13 cellular contexts compared by ENCODE assay signal in the genomic region with DNA sequence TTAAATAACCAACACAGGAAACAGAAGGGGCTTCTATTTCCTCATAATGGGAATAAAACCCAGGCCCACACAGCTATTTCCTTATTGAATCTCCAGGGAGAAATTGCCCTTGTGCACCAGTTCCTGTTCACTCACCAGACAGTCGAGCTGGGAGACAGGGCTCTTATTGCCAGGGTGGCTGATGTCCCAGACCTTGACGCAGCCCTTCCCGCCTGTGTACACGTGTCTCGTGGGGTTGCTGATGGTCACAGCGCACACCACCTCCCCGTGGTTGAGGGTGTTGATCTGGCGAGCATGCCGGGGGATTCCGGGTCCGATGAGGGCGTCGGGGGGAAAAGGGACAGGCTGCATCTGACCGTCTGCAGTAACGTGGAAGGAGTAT.
A peak's percentile ranks its signal among the peaks of the same experiment; 100 is the strongest.
DNase-seq lines count a peak whose midpoint lies in the region; ATAC-seq and TF ChIP-seq lines count a peak whose summit lies in the region.
"Had no signal": no experiment of that assay in that cellular context is flagged by ENCODE, and none has a peak within 500 bp of the region (broad histone marks: within the 10 kb centered on the region; RNA-seq: fewer than 3 reads in every experiment).

No MANE protein-coding gene starts in this region.

- H3K4me3 Mint-ChIP-seq in H9 (no peak overlapping the region), endodermal cell (no peak overlapping the region)
- no peak overlapping the region for H3K4me3 Mint-ChIP-seq in naive thymus-derived CD4-positive, alpha-beta T cell

- peaks cover 9% of the 10 kb centered on the region for H3K27me3 Mint-ChIP-seq in H9 (ENCODE audit: low read depth)
- no peaks in the 10 kb centered on the region for H3K27me3 Mint-ChIP-seq in endodermal cell (ENCODE audit: insufficient read depth)
- H3K27me3 Mint-ChIP-seq in naive thymus-derived CD4-positive, alpha-beta T cell, result peaks cover 0 to 16% (median 4%) of the 10 kb centered on the region in 5 donors

- DNase-seq in H9 (no peak), endodermal cell (no peak), medulla oblongata (ENCODE audit: extremely low spot score) (peak; percentile 61), NCI-H1092 (lab: John Stamatoyannopoulos, UW) (no peak)
- no peak for DNase-seq in naive thymus-derived CD4-positive, alpha-beta T cell
- DNase-seq: kidney glomerular epithelial cell, NCI-H82, occipital lobe, SJCRH30, WERI-Rb-1 had no signal

- no peak overlapping the region for H3K27ac ChIP-seq in H9 (ENCODE audit: insufficient read length, low read depth, low read length)
- H3K27ac ChIP-seq in endodermal cell (ENCODE audit: low read depth, low read length), result no peak overlapping the region
- peak overlapping the region; percentile 46 for H3K27ac ChIP-seq in subcutaneous abdominal adipose tissue (ENCODE audit: low read depth, low read length)
- no peak overlapping the region for H3K27ac ChIP-seq in naive thymus-derived CD4-positive, alpha-beta T cell (ENCODE audit: low read depth, low read length)
- H3K27ac ChIP-seq: SJCRH30 had no signal

- H3K14ac ChIP-seq in H9 (ENCODE audit: insufficient read depth, low read length), result 0 out of 2 replicates have a peak overlapping the region, but pooled peaks have one; percentile 52

- H3K9me3 Mint-ChIP-seq in H9, result 0 out of 5 replicates have a peak, but pooled peaks cover 0 to 4% of the 10 kb centered on the region in 2 experiments
- H3K9me3 Mint-ChIP-seq in endodermal cell, result no peaks in the 10 kb centered on the region
- peaks cover 0 to 2% (median 0%) of the 10 kb centered on the region in 11 donors for H3K9me3 Mint-ChIP-seq in naive thymus-derived CD4-positive, alpha-beta T cell

- intact Hi-C loops in naive thymus-derived CD4-positive, alpha-beta T cell (cut with micrococcal nuclease), result no loop called here

- H3K4me1 ChIP-seq in H9 (ENCODE audit: insufficient read depth, low read length) (peaks cover 24% of the 10 kb centered on the region), endodermal cell (ENCODE audit: control insufficient read depth, insufficient read depth, low read length) (peaks cover 32% of the 10 kb centered on the region), subcutaneous abdominal adipose tissue (ENCODE audit: control insufficient read depth in 5 of 5, insufficient read depth in 5 of 5, low read length in 5 of 5) (peaks cover 3 to 42% (median 26%) of the 10 kb centered on the region in 5 donors)
- H3K4me1 ChIP-seq in naive thymus-derived CD4-positive, alpha-beta T cell (ENCODE audit: control insufficient read depth in 2 of 2, insufficient read depth in 2 of 2, low read length in 2 of 2), result no peaks in the 10 kb centered on the region

- H3K27me3 ChIP-seq in H9 (ENCODE audit: insufficient read depth, low read length) (no peaks in the 10 kb centered on the region), endodermal cell (ENCODE audit: control insufficient read depth, insufficient read depth, low read length, poor library complexity, severe bottlenecking) (no peaks in the 10 kb centered on the region), subcutaneous abdominal adipose tissue (ENCODE audit: control insufficient read depth in 5 of 5, insufficient read depth in 4 of 5, low read length in 5 of 5) (no peaks in the 10 kb centered on the region)
- H3K27me3 ChIP-seq in naive thymus-derived CD4-positive, alpha-beta T cell (ENCODE audit: control insufficient read depth in 2 of 2, insufficient read depth in 2 of 2, low read length in 2 of 2), result no peaks in the 10 kb centered on the region
- H3K27me3 ChIP-seq: SJCRH30 had no signal

- H3K18ac ChIP-seq in H9 (ENCODE audit: insufficient read length, low read depth, low read length), result no peak overlapping the region

- H4K91ac ChIP-seq in H9 (ENCODE audit: insufficient read length, low read depth, low read length), result no peak overlapping the region

- H3K9ac ChIP-seq in H9 (ENCODE audit: extremely low read depth, insufficient read length, low read length) (no peak overlapping the region), endodermal cell (ENCODE audit: extremely low read depth, low read length, poor library complexity, severe bottlenecking) (no peak overlapping the region), subcutaneous abdominal adipose tissue (ENCODE audit: low read length in 5 of 5) (peak overlapping the region in 1 of 5 donors; percentile 54)

- no peak overlapping the region for H2AK5ac ChIP-seq in H9 (ENCODE audit: insufficient read length, low read length)

- no peak overlapping the region for H3K4me3 ChIP-seq in endodermal cell (ENCODE audit: low read length)
- H3K4me3 ChIP-seq in subcutaneous abdominal adipose tissue (ENCODE audit: low read depth in 1 of 5, low read length in 5 of 5), result peak overlapping the region in 2 of 5 donors; percentile 17 to 18
- H3K4me3 ChIP-seq in naive thymus-derived CD4-positive, alpha-beta T cell (ENCODE audit: low read length), result no peak overlapping the region
- H3K4me3 ChIP-seq: SJCRH30 had no signal

- POLR2A ChIA-PET in naive thymus-derived CD4-positive, alpha-beta T cell (lab: Charles Lee), result no interaction called here

- no peak overlapping the region for H3K4ac ChIP-seq in H9 (ENCODE audit: low read depth, low read length)

- CTCF ChIA-PET in naive thymus-derived CD4-positive, alpha-beta T cell (lab: Charles Lee), result no interaction called here

- no peak overlapping the region for H2BK15ac ChIP-seq in H9 (ENCODE audit: low read depth, low read length)

- H2BK20ac ChIP-seq in H9 (ENCODE audit: low read depth, low read length, poor library complexity, severe bottlenecking), result no peak overlapping the region

- TF ChIP-seq CTCF in H9 (conservative IDR thresholded peaks at IDR 0.05), result no peak
- no peak for TF ChIP-seq CTCF in endodermal cell (conservative IDR thresholded peaks at IDR 0.05)

- H3K36me3 ChIP-seq in endodermal cell (ENCODE audit: control insufficient read depth, insufficient read depth, low read length), result peaks cover 83% of the 10 kb centered on the region
- peaks cover 13 to 48% (median 38%) of the 10 kb centered on the region in 5 donors for H3K36me3 ChIP-seq in subcutaneous abdominal adipose tissue (ENCODE audit: control insufficient read depth in 5 of 5, insufficient read depth in 5 of 5, low read length in 5 of 5)
- no peaks in the 10 kb centered on the region for H3K36me3 ChIP-seq in naive thymus-derived CD4-positive, alpha-beta T cell (ENCODE audit: control insufficient read depth in 2 of 3, insufficient read depth in 3 of 3, low read length in 3 of 3)

- peaks cover 44 to 57% of the 10 kb centered on the region in 2 experiments for H3K4me1 Mint-ChIP-seq in H9
- H3K4me1 Mint-ChIP-seq in endodermal cell, result peaks cover 41% of the 10 kb centered on the region
- H3K4me1 Mint-ChIP-seq in naive thymus-derived CD4-positive, alpha-beta T cell, result peaks cover 0 to 21% (median 7%) of the 10 kb centered on the region in 7 donors

- ATAC-seq in naive thymus-derived CD4-positive, alpha-beta T cell, result no peak
- no peak for ATAC-seq in GM21786 (IDR thresholded peaks at IDR 0.05; ENCODE audit: unreplicated experiment)
- no peak for ATAC-seq in GM21528 (IDR thresholded peaks at IDR 0.05; ENCODE audit: low FRiP score, unreplicated experiment)

- H2BK12ac ChIP-seq in H9 (ENCODE audit: insufficient read length, low read depth, low read length), result no peak overlapping the region

- no peak overlapping the region for H3K23ac ChIP-seq in H9 (ENCODE audit: insufficient read length, low read depth, low read length)

- H3K23me2 ChIP-seq in H9 (ENCODE audit: insufficient read length, low read depth, low read length, poor library complexity, severe bottlenecking), result peaks cover 4% of the 10 kb centered on the region

- H3K36me3 Mint-ChIP-seq in H9 (ENCODE audit: insufficient read depth in 1 of 3, low read depth in 3 of 3) (peaks cover 52 to 78% (median 70%) of the 10 kb centered on the region in 3 experiments), endodermal cell (ENCODE audit: low read depth) (peaks cover 78% of the 10 kb centered on the region)
- H3K36me3 Mint-ChIP-seq in naive thymus-derived CD4-positive, alpha-beta T cell, result no peaks in the 10 kb centered on the region

- H3K56ac ChIP-seq in H9 (ENCODE audit: insufficient read length, low read depth, low read length), result no peak overlapping the region

- no peaks in the 10 kb centered on the region for H3K79me1 ChIP-seq in H9 (ENCODE audit: insufficient read depth, low read depth, low read length, poor library complexity, severe bottlenecking)

- no peaks in the 10 kb centered on the region for H4K20me1 ChIP-seq in H9 (ENCODE audit: control insufficient read depth, insufficient read depth, insufficient read length)

- no peak overlapping the region for H4K8ac ChIP-seq in H9 (replicated peaks; ENCODE audit: insufficient read length, low read depth, low read length)

- H3K27ac Mint-ChIP-seq in H9 (peak overlapping the region; percentile 8 to 97 (median 95); a peak in 6 of 7 replicates), endodermal cell (peak overlapping the region; percentile 85)
- H3K27ac Mint-ChIP-seq in naive thymus-derived CD4-positive, alpha-beta T cell, result no peak overlapping the region

- no peak overlapping the region for H4K5ac ChIP-seq in H9 (ENCODE audit: insufficient read length, low read depth, low read length)

- H3K4me2 ChIP-seq in H9 (ENCODE audit: insufficient read depth, insufficient read length, low read length), result no peak overlapping the region

- H2BK5ac ChIP-seq in H9 (ENCODE audit: insufficient read length, low read length), result no peak overlapping the region

- peaks cover 1% of the 10 kb centered on the region; the same call in 1 of the 2 replicates for H3K79me2 ChIP-seq in H9 (ENCODE audit: insufficient read depth, low read length)

- no peak overlapping the region for H2AFZ ChIP-seq in H9 (ENCODE audit: low read length)

- H3K9me3 ChIP-seq in H9 (ENCODE audit: control insufficient read depth, low read depth, low read length), result no peaks in the 10 kb centered on the region
- H3K9me3 ChIP-seq in endodermal cell (ENCODE audit: control insufficient read depth, low read length), result no peaks in the 10 kb centered on the region
- H3K9me3 ChIP-seq in subcutaneous abdominal adipose tissue (ENCODE audit: control insufficient read depth in 5 of 5, low read length in 5 of 5), result no peaks in the 10 kb centered on the region
- no peaks in the 10 kb centered on the region for H3K9me3 ChIP-seq in naive thymus-derived CD4-positive, alpha-beta T cell (ENCODE audit: control insufficient read depth in 2 of 3, low read length in 3 of 3)
- H3K9me3 ChIP-seq: SJCRH30 had no signal

- H3T11ph ChIP-seq in H9 (ENCODE audit: low read length), result no peak overlapping the region

- no peak overlapping the region for H2BK120ac ChIP-seq in H9 (ENCODE audit: low read depth, low read length, poor library complexity, severe bottlenecking)

- no CpG with 5 or more reads among the region's 15 CpGs for WGBS in H9 (ENCODE audit: extremely low coverage, insufficient read length, low lambda C conversion rate)
- WGBS in endodermal cell (ENCODE audit: insufficient coverage in 1 of 2, insufficient read length in 1 of 2), 2 experiments, result 96% methylated on average over 13 to 15 of the region's 15 CpGs

Comparison
In these comparisons a context has a peak if more than half of its experiments do, and no peak if none do; other contexts are left out.
1. H3K27ac Mint-ChIP-seq: peak in H9 (3 of 3) and endodermal cell (single experiment); none in naive thymus-derived CD4-positive, alpha-beta T cell (0 of 9).